Comparison of ENCODE assay signal across 8 cellular contexts in genomic region chr20:22734946-22735647, GRCh38.
A peak's percentile ranks its signal among the peaks of the same experiment; 100 is the strongest.
DNase-seq lines count a peak whose midpoint lies in the region; ATAC-seq and TF ChIP-seq lines count a peak whose summit lies in the region.
"Not testable (repeated sequence)": the region's sequence is repeated elsewhere in the genome, so short reads cannot be mapped to it uniquely, and the experiment has no call there.

No MANE protein-coding gene starts in this region.

- not testable (repeated sequence) for H3K9me2 ChIP-seq in PC-3 (replicated peaks; ENCODE audit: low read length)

- H3K4me2 ChIP-seq in PC-3 (ENCODE audit: low read length): not testable (repeated sequence)

- H3K27me3 ChIP-seq in PC-3 (ENCODE audit: low read length); lower lobe of right lung (ENCODE audit: low read depth): not testable (repeated sequence)

- intact Hi-C loops in PC-3 (cut with micrococcal nuclease); lower lobe of right lung (cut with DNase I): not testable (repeated sequence)

- H3K9me3 Mint-ChIP-seq in activated naive CD8-positive, alpha-beta T cell treated with anti-CD3 and anti-CD28 coated beads for 36 hours; type B pancreatic cell: not testable (repeated sequence)

- ATAC-seq in PC-3, lower lobe of right lung: not testable (repeated sequence)

- H2AFZ ChIP-seq in PC-3 (ENCODE audit: low read length): not testable (repeated sequence)

- not testable (repeated sequence) for H3K27ac Mint-ChIP-seq in activated naive CD8-positive, alpha-beta T cell treated with anti-CD3 and anti-CD28 coated beads for 36 hours; type B pancreatic cell

- H4K20me1 ChIP-seq in PC-3 (ENCODE audit: low read length): not testable (repeated sequence)

- not testable (repeated sequence) for H3K9me3 ChIP-seq in PC-3 (ENCODE audit: low read length); lower lobe of right lung

- H3K4me3 Mint-ChIP-seq in activated naive CD8-positive, alpha-beta T cell treated with anti-CD3 and anti-CD28 coated beads for 36 hours; type B pancreatic cell: not testable (repeated sequence)

- H3K79me2 ChIP-seq in PC-3 (ENCODE audit: low read length): not testable (repeated sequence)

- not testable (repeated sequence) for BruUV-seq in PC-3 (replicated peaks; lab: Mats Ljungman, UMichigan)

- TF ChIP-seq CTCF in PC-3 (conservative IDR thresholded peaks at IDR 0.05; ENCODE audit: low read depth, low read length): peak; percentile 54
- peak; percentile 29 for TF ChIP-seq CTCF in fibroblast of mammary gland (conservative IDR thresholded peaks at IDR 0.05; ENCODE audit: control insufficient read depth, insufficient read depth, low read depth, low read length)
- TF ChIP-seq CTCF in lower lobe of right lung (IDR thresholded peaks at IDR 0.05): peak; percentile 51
- peak; percentile 68 for TF ChIP-seq CTCF in type B pancreatic cell (conservative IDR thresholded peaks at IDR 0.05)

- not testable (repeated sequence) for H3K27me3 Mint-ChIP-seq in activated naive CD8-positive, alpha-beta T cell treated with anti-CD3 and anti-CD28 coated beads for 36 hours
- peaks cover 17% of the 10 kb centered on the region for H3K27me3 Mint-ChIP-seq in type B pancreatic cell

- POLR2A ChIA-PET in PC-3 (lab: Charles Lee; ENCODE audit: unreplicated experiment): not testable (repeated sequence)

- H3K27ac ChIP-seq in PC-3 (ENCODE audit: low read length); lower lobe of right lung: not testable (repeated sequence)

- not testable (repeated sequence) for H3K4me1 Mint-ChIP-seq in activated naive CD8-positive, alpha-beta T cell treated with anti-CD3 and anti-CD28 coated beads for 36 hours; type B pancreatic cell (ENCODE audit: unreplicated experiment)

- not testable (repeated sequence) for H3K4me1 ChIP-seq in PC-3 (ENCODE audit: insufficient read depth, low read length); lower lobe of right lung

- H3K36me3 ChIP-seq in PC-3 (ENCODE audit: low read depth, low read length); lower lobe of right lung: not testable (repeated sequence)

- H3K9ac ChIP-seq in PC-3 (ENCODE audit: low read length): not testable (repeated sequence)

- H3K4me3 ChIP-seq in PC-3 (ENCODE audit: low read length); fibroblast of mammary gland (ENCODE audit: control insufficient read depth, low read depth, low read length); lower lobe of right lung: not testable (repeated sequence)

- H3F3A ChIP-seq in PC-3 (ENCODE audit: low read length, unreplicated experiment): not testable (repeated sequence)

- CTCF ChIA-PET in PC-3 (lab: Charles Lee): interaction anchor here (0.6 kb wide), 1 partner anchor 31 kb away, joined by 4 read pairs; no protein-coding TSS in a partner anchor

- DNase-seq in DMS 273 (lab: John Stamatoyannopoulos, UW; ENCODE audit: unreplicated experiment) (peak; percentile 28), H4 (ENCODE audit: low spot score) (peak; percentile 35), MV-4-11 (lab: John Stamatoyannopoulos, UW) (peak; percentile 35), PC-3 (peak; percentile 68), fibroblast of mammary gland (ENCODE audit: low read depth) (peak; percentile 14)
- DNase-seq in activated naive CD8-positive, alpha-beta T cell treated with anti-CD3 and anti-CD28 coated beads for 36 hours: peak; percentile 3
- DNase-seq in lower lobe of right lung; type B pancreatic cell (ENCODE audit: extremely low spot score, unreplicated experiment): not testable (repeated sequence)

- not testable (repeated sequence) for H3K36me3 Mint-ChIP-seq in activated naive CD8-positive, alpha-beta T cell treated with anti-CD3 and anti-CD28 coated beads for 36 hours; type B pancreatic cell
